ENCODE assay signal across 8 cellular contexts in genomic region chr16:4474192-4474961, GRCh38. TPM values are rescaled to one million over a fixed set of nuclear protein-coding genes. Genes with fewer than 3 reads are reported as not detected.
DNase-seq lines count a peak whose midpoint lies in the region; ATAC-seq and TF ChIP-seq lines count a peak whose summit lies in the region.

TSS of gene NMRAL1 (minus strand) at chr16:4474625. CDS start at chr16:4474132, 493 bp downstream.

- H3K9me3 Mint-ChIP-seq in endodermal cell, result peaks cover 12% of the 10 kb centered on the region

- H4K8ac ChIP-seq in mesendoderm (ENCODE audit: low read depth, low read length), result peak within 1 kb of the TSS; percentile 81

- H3K36me3 Mint-ChIP-seq in endodermal cell (ENCODE audit: low read depth), result peaks cover 13% of the 10 kb centered on the region

- 5 to 10% methylated on average over 34 to 60 of the region's 60 CpGs for WGBS in endodermal cell (ENCODE audit: insufficient coverage in 1 of 2, insufficient read length in 1 of 2), 2 experiments
- WGBS in mesendoderm (ENCODE audit: extremely low coverage, insufficient coverage, low lambda C conversion rate), result no CpG with 5 or more reads among the region's 60 CpGs

- peak within 1 kb of the TSS; percentile 68 for H3K4me3 Mint-ChIP-seq in endodermal cell

- no peak within 1 kb of the TSS for H2AK5ac ChIP-seq in mesendoderm (ENCODE audit: low read length)

- no peak within 1 kb of the TSS for H2BK5ac ChIP-seq in mesendoderm (ENCODE audit: low read length)

- H3K9me3 ChIP-seq in endodermal cell (ENCODE audit: control insufficient read depth, low read length), result peaks cover 7% of the 10 kb centered on the region

- H3K4me3 ChIP-seq in endodermal cell (ENCODE audit: low read length), result peak within 1 kb of the TSS; percentile 92
- H3K4me3 ChIP-seq in mesendoderm (ENCODE audit: low read length), result peak within 1 kb of the TSS; percentile 76

- peak within 1 kb of the TSS; percentile 89 for H4K5ac ChIP-seq in mesendoderm (ENCODE audit: low read length)

- peak within 1 kb of the TSS; percentile 74 for H3K4me2 ChIP-seq in mesendoderm (ENCODE audit: low read length)

- H2BK15ac ChIP-seq in mesendoderm (replicated peaks; ENCODE audit: low read depth), result no peak within 1 kb of the TSS

- no peaks in the 10 kb centered on the region for H3K4me1 ChIP-seq in endodermal cell (ENCODE audit: control insufficient read depth, insufficient read depth, low read length)
- peaks cover 2% of the 10 kb centered on the region for H3K4me1 ChIP-seq in mesendoderm (ENCODE audit: control insufficient read depth, low read depth, low read length)

- ATAC-seq in HG03469 (IDR thresholded peaks at IDR 0.05; ENCODE audit: unreplicated experiment), result peak; percentile 34

- peaks cover 6% of the 10 kb centered on the region for H3K27me3 Mint-ChIP-seq in endodermal cell (ENCODE audit: insufficient read depth)

- peak within 1 kb of the TSS; percentile 95 for H3K56ac ChIP-seq in mesendoderm (ENCODE audit: low read length)

- peak; percentile 10 for TF ChIP-seq CTCF in endodermal cell (conservative IDR thresholded peaks at IDR 0.05)

- DNase-seq in NOMO-1 treated with dmso at 0.1 percent for 144 hours (lab: John Stamatoyannopoulos, UW; ENCODE audit: unreplicated experiment) (peak; percentile 90), endodermal cell (peak; percentile 97), mesendoderm (peak; percentile 98), OCI-M2 (lab: John Stamatoyannopoulos, UW; ENCODE audit: unreplicated experiment) (no peak)
- DNase-seq in activated CD8-positive, alpha-beta memory T cell treated with anti-CD3 and anti-CD28 coated beads, Interleukin-2, amount 50 U/mL, for 1 hour (ENCODE audit: extremely low read depth), result peak; percentile 57
- DNase-seq in stimulated activated CD8-positive, alpha-beta memory T cell treated with anti-CD3 and anti-CD28 coated beads, Interleukin-15, amount 100 ng/mL, for 1 hour (ENCODE audit: low read depth), result peak; percentile 62

- no peak within 1 kb of the TSS for H2BK120ac ChIP-seq in mesendoderm (ENCODE audit: low read depth, low read length)

- peak within 1 kb of the TSS; percentile 86 for H3K27ac Mint-ChIP-seq in endodermal cell

- H3K23ac ChIP-seq in mesendoderm (ENCODE audit: low read length), result peak within 1 kb of the TSS; percentile 45

- peaks cover 4% of the 10 kb centered on the region for H3K79me2 ChIP-seq in mesendoderm (ENCODE audit: control insufficient read depth, insufficient read depth, low read length)

- H3K27me3 ChIP-seq in endodermal cell (ENCODE audit: control insufficient read depth, insufficient read depth, low read length, poor library complexity, severe bottlenecking), result no peaks in the 10 kb centered on the region
- no peaks in the 10 kb centered on the region for H3K27me3 ChIP-seq in mesendoderm (ENCODE audit: insufficient read depth, low read length, poor library complexity)

- H3K27ac ChIP-seq in endodermal cell (ENCODE audit: low read depth, low read length) (no peak within 1 kb of the TSS), mesendoderm (ENCODE audit: low read depth, low read length) (no peak within 1 kb of the TSS)

- peak; percentile 83 for TF ChIP-seq POLR2A in GM15510 (IDR thresholded peaks at IDR 0.05; ENCODE audit: borderline replicate concordance, extremely low read depth, insufficient read length)

- peaks cover 7% of the 10 kb centered on the region for H3K4me1 Mint-ChIP-seq in endodermal cell

- peaks cover 3% of the 10 kb centered on the region for H3K79me1 ChIP-seq in mesendoderm (ENCODE audit: low read length)

- H3K4ac ChIP-seq in mesendoderm (ENCODE audit: low read depth, low read length), result peak within 1 kb of the TSS; percentile 79

- H3K9ac ChIP-seq in endodermal cell (ENCODE audit: extremely low read depth, low read length, poor library complexity, severe bottlenecking) (peak within 1 kb of the TSS; percentile 66), mesendoderm (ENCODE audit: low read length) (peak within 1 kb of the TSS; percentile 92)

- peak within 1 kb of the TSS; percentile 75 for H3K18ac ChIP-seq in mesendoderm (ENCODE audit: low read length)

- H3K36me3 ChIP-seq in endodermal cell (ENCODE audit: control insufficient read depth, insufficient read depth, low read length), result no peaks in the 10 kb centered on the region
- H3K36me3 ChIP-seq in mesendoderm (ENCODE audit: control insufficient read depth, insufficient read depth, low read length), result no peaks in the 10 kb centered on the region

RNA-seq across cellular contexts. Expression of gene NMRAL1, which starts in this region (rescaled TPM):
- total RNA-seq in endodermal cell, result 10 to 100 TPM; 56.9 to 75.2 TPM
- 20.8 TPM for polyA plus RNA-seq in endodermal cell (2013, experiment 1 of 2)
- 22.4 TPM for polyA plus RNA-seq in endodermal cell (2013, experiment 2 of 2)
- polyA plus RNA-seq in mesendoderm (2013, experiment 1 of 2), result 67.1 TPM
- 67.6 TPM for polyA plus RNA-seq in mesendoderm (2013, experiment 2 of 2)
